8 cellular contexts compared by ENCODE assay signal in genomic region chr2:44087037-44087713, GRCh38.
DNase-seq lines count a peak whose midpoint lies in the region; ATAC-seq and TF ChIP-seq lines count a peak whose summit lies in the region.

No MANE protein-coding gene starts in this region.

- no peaks in the 10 kb centered on the region for H4K20me1 ChIP-seq in OCI-LY3 (ENCODE audit: insufficient read depth, low read length)

- H3K4me2 ChIP-seq in OCI-LY3 (ENCODE audit: low read length): peak overlapping the region; percentile 83

- no peaks in the 10 kb centered on the region for H3K36me3 Mint-ChIP-seq in CD8-positive, alpha-beta T cell

- H3K4me1 ChIP-seq in CD8-positive, alpha-beta T cell (ENCODE audit: insufficient read depth, low read length): peaks cover 9% of the 10 kb centered on the region
- H3K4me1 ChIP-seq in OCI-LY3 (ENCODE audit: low read length): peaks cover 24% of the 10 kb centered on the region
- no peaks in the 10 kb centered on the region for H3K4me1 ChIP-seq in mucosa of descending colon (ENCODE audit: low read depth)

- no peaks in the 10 kb centered on the region for H3K9me3 ChIP-seq in CD8-positive, alpha-beta T cell (ENCODE audit: low read length)
- H3K9me3 ChIP-seq in OCI-LY3 (ENCODE audit: insufficient read depth, low read length) (no peaks in the 10 kb centered on the region), mucosa of descending colon (no peaks in the 10 kb centered on the region)

- peak overlapping the region; percentile 56 for H3K4me3 ChIP-seq in CD8-positive, alpha-beta T cell (ENCODE audit: low read depth, low read length)
- H3K4me3 ChIP-seq in OCI-LY3 (ENCODE audit: low read length) (peak overlapping the region; percentile 80), epithelial cell of esophagus (ENCODE audit: low read length) (peak overlapping the region; percentile 34), mucosa of descending colon (no peak overlapping the region)

- peak; percentile 90 for TF ChIP-seq CTCF in CD8-positive, alpha-beta T cell (IDR thresholded peaks at IDR 0.05)
- TF ChIP-seq CTCF in GM20000 (IDR thresholded peaks at IDR 0.05; ENCODE audit: extremely low read depth, missing control alignments): peak; percentile 82
- peak; percentile 92 for TF ChIP-seq CTCF in OCI-LY3 (IDR thresholded peaks at IDR 0.05; ENCODE audit: low read depth, low read length)
- TF ChIP-seq CTCF in epithelial cell of esophagus (IDR thresholded peaks at IDR 0.05; ENCODE audit: insufficient read depth, low read depth, low read length, missing control alignments): peak; percentile 86
- peak; percentile 93 for TF ChIP-seq CTCF in mucosa of descending colon (IDR thresholded peaks at IDR 0.05)

- CTCF ChIA-PET in CD8-positive, alpha-beta T cell (lab: Charles Lee): interaction anchor here (0.7 to 3.3 kb wide), 30 partner anchors 9 to 871 kb away, joined by 3 to 15 read pairs (median 4); partner anchors contain the start of gene CAMKMT

- intact Hi-C loops in CD8-positive, alpha-beta T cell (cut with DNase I, micrococcal nuclease): loop anchor here (1.0 to 5.0 kb wide), 13 partner anchors 43 to 868 kb away; partner anchors contain the start of gene PPM1B (in 2 of the 2)
- intact Hi-C loops in mucosa of descending colon (cut with DNase I, micrococcal nuclease): loop anchor here in 1 of 2 donors (5.0 to 10.0 kb wide), 2 partner anchors 158 to 205 kb away; no protein-coding TSS in a partner anchor

- no peaks in the 10 kb centered on the region for H3K27me3 ChIP-seq in CD8-positive, alpha-beta T cell (ENCODE audit: insufficient read depth, low read length)
- no peaks in the 10 kb centered on the region for H3K27me3 ChIP-seq in OCI-LY3 (ENCODE audit: low read depth, low read length)

- H3K27ac Mint-ChIP-seq in CD8-positive, alpha-beta T cell: peak overlapping the region; percentile 94

- DNase-seq in CD8-positive, alpha-beta T cell: peak; percentile 68 to 91 (median 81)
- peak; percentile 84 for DNase-seq in GM20000 (ENCODE audit: low spot score)
- peak; percentile 61 for DNase-seq in HuH-7.5 (ENCODE audit: low spot score)
- DNase-seq in activated T-cell treated with anti-CD3 and anti-CD28 coated beads for 4 hours: peak; percentile 84
- peak; percentile 71 for DNase-seq in epithelial cell of esophagus (ENCODE audit: low read depth)
- DNase-seq in mucosa of descending colon: peak; percentile 88 to 94 (median 93)
- peak; percentile 62 to 71 for DNase-seq in stimulated activated CD8-positive, alpha-beta memory T cell treated with anti-CD3 and anti-CD28 coated beads, Interleukin-2, amount 100 ng/mL, for 1 hour (ENCODE audit: low read depth in 2 of 2)

- peak; percentile 98 for ATAC-seq in CD8-positive, alpha-beta T cell
- peak; percentile 98 for ATAC-seq in mucosa of descending colon

- H3K27me3 Mint-ChIP-seq in CD8-positive, alpha-beta T cell (ENCODE audit: low read depth): no peaks in the 10 kb centered on the region

- H3K36me3 ChIP-seq in CD8-positive, alpha-beta T cell (ENCODE audit: insufficient read depth, low read length): no peaks in the 10 kb centered on the region
- no peaks in the 10 kb centered on the region for H3K36me3 ChIP-seq in OCI-LY3 (replicated peaks; ENCODE audit: low read depth, low read length)
- no peaks in the 10 kb centered on the region for H3K36me3 ChIP-seq in mucosa of descending colon (ENCODE audit: low read depth)

- peak overlapping the region; percentile 87 for H3K4me3 Mint-ChIP-seq in CD8-positive, alpha-beta T cell

- POLR2A ChIA-PET in CD8-positive, alpha-beta T cell (lab: Charles Lee): interaction anchor here (0.6 kb wide), 1 partner anchor 274 kb away, joined by 3 read pairs; the partner anchor contains the start of genes CAMKMT and PREPL

- peak overlapping the region; percentile 58 for H3K27ac ChIP-seq in CD8-positive, alpha-beta T cell (ENCODE audit: low read depth, low read length)
- H3K27ac ChIP-seq in OCI-LY3 (ENCODE audit: low read length): no peak overlapping the region

- H3K4me1 Mint-ChIP-seq in CD8-positive, alpha-beta T cell (ENCODE audit: low read depth): peaks cover 16% of the 10 kb centered on the region

- no peaks in the 10 kb centered on the region for H3K9me3 Mint-ChIP-seq in CD8-positive, alpha-beta T cell

- H3K9ac ChIP-seq in OCI-LY3 (ENCODE audit: low read length): peak overlapping the region; percentile 51

- H2AFZ ChIP-seq in OCI-LY3 (ENCODE audit: low read depth, low read length): peak overlapping the region; percentile 99

- H3K79me2 ChIP-seq in OCI-LY3 (ENCODE audit: low read length): no peaks in the 10 kb centered on the region
